In the genomic region with DNA sequence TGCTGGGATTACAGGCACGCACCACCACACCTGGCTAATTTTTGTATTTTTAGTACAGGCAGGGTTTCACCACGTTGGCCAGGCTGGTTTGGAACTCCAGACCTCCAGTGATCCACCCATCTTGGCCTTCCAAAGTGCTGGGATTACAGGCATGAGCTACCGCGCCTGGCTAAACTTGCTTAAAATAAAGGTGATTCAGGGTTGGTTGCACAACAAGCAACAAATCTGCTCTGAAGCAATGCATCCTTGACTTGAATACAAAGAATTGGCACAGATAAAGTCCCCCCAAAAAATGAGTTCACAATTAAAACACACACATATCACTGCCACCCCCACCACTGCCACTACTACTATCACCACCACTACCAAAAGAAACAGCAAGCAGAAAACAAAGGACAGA, we compare ENCODE assay signal across 25 cellular contexts.
"Had no signal": no experiment of that assay in that cellular context is flagged by ENCODE, and none has a peak within 500 bp of the region (broad histone marks: within the 10 kb centered on the region; RNA-seq: fewer than 3 reads in every experiment).

No MANE protein-coding gene starts in this region.

- H3K9me3 ChIP-seq: colonic mucosa, left ventricle myocardium inferior, neutrophil, ovary, spleen, tibial nerve had no signal

- ATAC-seq: activated CD4-positive, CD25-positive, alpha-beta regulatory T cell treated with anti-CD3 and anti-CD28 coated beads, Interleukin-2, amount 50 U/mL, for 24 hours; activated T-cell treated with anti-CD3 and anti-CD28 coated beads, Interleukin-2, amount 50 U/mL, for 4 hours; activated T-helper 17 cell treated with anti-CD3 and anti-CD28 coated beads, Interleukin-2, amount 50 U/mL, for 72 hours; T-helper 17 cell had no signal

- H3K4me3 ChIP-seq: cardiac muscle cell, colonic mucosa, left ventricle myocardium inferior, lung, ovary, spleen, tibial nerve had no signal

- DNase-seq: activated CD4-positive, alpha-beta memory T cell treated with anti-CD3 and anti-CD28 coated beads for 36 hours; activated CD4-positive, alpha-beta T cell treated with anti-CD3 and anti-CD28 coated beads for 48 hours; activated gamma-delta T cell treated with Interleukin-2 at 50 U/mL for 16 hours; activated naive CD4-positive, alpha-beta T cell treated with anti-CD3 and anti-CD28 coated beads, Interleukin-2, amount 50 U/mL, for 16 hours; activated T-cell treated with anti-CD3 and anti-CD28 coated beads, Interleukin-2, amount 50 U/mL, for 4 hours; cerebellar nuclear complex; colonic mucosa; effector CD8-positive, alpha-beta T cell; glutamatergic neuron; islet precursor cell; left ventricle myocardium inferior; ovary; spleen; stimulated activated CD4-positive, alpha-beta T cell treated with anti-CD3 and anti-CD28 coated beads, Interleukin-2, amount 100 ng/mL, for 48 hours; stimulated activated naive CD4-positive, alpha-beta T cell treated with Interleukin-2 at 50 U/mL for 16 hours; T-helper 17 cell; T1000; WERI-Rb-1 had no signal

- H3K27me3 ChIP-seq: cardiac muscle cell, colonic mucosa, neutrophil, ovary, spleen, tibial nerve had no signal

- H3K27ac ChIP-seq: cardiac muscle cell, colonic mucosa, left ventricle myocardium inferior, neutrophil, ovary, spleen, tibial nerve, WERI-Rb-1 had no signal

- H3K36me3 ChIP-seq: cardiac muscle cell, colonic mucosa, left ventricle myocardium inferior, neutrophil, ovary, tibial nerve had no signal

- FAIRE-seq: urothelium cell line had no signal

- H3K4me1 ChIP-seq: colonic mucosa, left ventricle myocardium inferior, tibial nerve had no signal
